8 cellular contexts compared by ENCODE assay signal in genomic region chr10:25758041-25758457, GRCh38.
A peak's percentile ranks its signal among the peaks of the same experiment; 100 is the strongest.
DNase-seq lines count a peak whose midpoint lies in the region; ATAC-seq and TF ChIP-seq lines count a peak whose summit lies in the region.

No MANE protein-coding gene starts in this region.

- H3K9me3 ChIP-seq in PC-3 (ENCODE audit: low read length): no peaks in the 10 kb centered on the region

- H3F3A ChIP-seq in PC-3 (ENCODE audit: low read length, unreplicated experiment): no peaks in the 10 kb centered on the region

- no peak overlapping the region for H3K27ac ChIP-seq in PC-3 (ENCODE audit: low read length)

- TF ChIP-seq CTCF in GM10266 (IDR thresholded peaks at IDR 0.05; ENCODE audit: control insufficient read depth, insufficient read depth, low read depth, missing control alignments) (peak; percentile 53), PC-3 (conservative IDR thresholded peaks at IDR 0.05; ENCODE audit: low read depth, low read length) (peak; percentile 51)

- H3K4me1 ChIP-seq in PC-3 (ENCODE audit: insufficient read depth, low read length): no peaks in the 10 kb centered on the region

- no peaks in the 10 kb centered on the region for H3K36me3 ChIP-seq in PC-3 (ENCODE audit: low read depth, low read length)

- H3K9me2 ChIP-seq in PC-3 (replicated peaks; ENCODE audit: low read length): no peaks in the 10 kb centered on the region

- H3K4me2 ChIP-seq in PC-3 (ENCODE audit: low read length): no peak overlapping the region

- DNase-seq in GM10266 (ENCODE audit: extremely low spot score) (peak; percentile 48), Kasumi-1 (lab: John Stamatoyannopoulos, UW) (peak; percentile 71 to 91), PC-3 (peak; percentile 16), head of caudate nucleus (peak in 31 of 42 donors; percentile 2 to 79 (median 57)), ureter (ENCODE audit: low spot score) (no peak), Right ventricle myocardium superior (no peak)
- no peak for DNase-seq in activated effector memory CD4-positive, alpha-beta T cell treated with Interleukin-2 at 50 U/mL for 16 hours

- H3K79me2 ChIP-seq in PC-3 (ENCODE audit: low read length): no peaks in the 10 kb centered on the region

- H4K20me1 ChIP-seq in PC-3 (ENCODE audit: low read length): no peaks in the 10 kb centered on the region

- POLR2A ChIA-PET in PC-3 (lab: Charles Lee; ENCODE audit: unreplicated experiment): no interaction called here

- H3K4me3 ChIP-seq in PC-3 (ENCODE audit: low read length): no peak overlapping the region

- CTCF ChIA-PET in PC-3 (lab: Charles Lee): no interaction called here

- H3K9ac ChIP-seq in PC-3 (ENCODE audit: low read length): no peak overlapping the region

- no peaks in the 10 kb centered on the region for H3K27me3 ChIP-seq in PC-3 (ENCODE audit: low read length)

- BruUV-seq in PC-3 (replicated peaks; lab: Mats Ljungman, UMichigan): no TSS peak

- ATAC-seq in PC-3 (no peak), HG02623 (IDR thresholded peaks at IDR 0.05; ENCODE audit: unreplicated experiment) (no peak), Right ventricle myocardium superior (ENCODE audit: poor library complexity) (no peak)

- intact Hi-C loops in PC-3 (cut with micrococcal nuclease) (no loop called here), head of caudate nucleus (cut with DNase I) (no loop called here), Right ventricle myocardium superior (cut with DNase I) (no loop called here)

- no peak overlapping the region for H2AFZ ChIP-seq in PC-3 (ENCODE audit: low read length)

Comparison
In these comparisons a context has a peak if more than half of its experiments do, and no peak if none do; other contexts are left out.
1. DNase-seq: peak in GM10266 (single experiment), Kasumi-1 (2 of 2), PC-3 (single experiment) and head of caudate nucleus (31 of 42); none in ureter (single experiment), activated effector memory CD4-positive, alpha-beta T cell treated with Interleukin-2 at 50 U/mL for 16 hours (single experiment) and Right ventricle myocardium superior (single experiment).